In the genomic region with DNA sequence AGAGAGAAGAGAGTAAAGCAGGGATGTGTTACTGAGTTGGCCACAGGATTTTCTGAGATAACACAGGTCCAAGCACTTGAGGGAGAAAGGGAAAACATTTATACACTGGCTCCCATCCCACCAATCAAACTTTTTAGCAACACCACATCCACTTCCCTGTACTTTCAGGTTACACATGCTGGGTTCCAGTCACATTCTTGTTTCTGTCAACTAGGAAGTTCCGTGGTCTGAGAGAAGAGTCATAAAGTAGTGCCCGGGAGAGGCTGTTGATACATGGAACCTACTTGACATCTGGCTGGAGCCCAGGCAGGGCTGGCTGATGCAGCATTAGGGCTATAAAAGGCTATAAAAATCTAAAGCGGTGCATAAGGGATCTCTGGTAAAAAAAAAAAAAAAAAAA, we compare ENCODE assay signal across 1 cellular context.
TF ChIP-seq lines count a peak whose summit lies in the region.

No MANE protein-coding gene starts in this region.

TF ChIP-seq in H1, 55 proteins besides CTCF, POLR2A, EP300 and RAD21:
- no peak for TF ChIP-seq HDAC6 (IDR thresholded peaks at IDR 0.05; ENCODE audit: low read depth, low read length)
- no peak for TF ChIP-seq RNF2 (IDR thresholded peaks at IDR 0.05; ENCODE audit: borderline replicate concordance, low read depth, low read length, missing control alignments, poor library complexity, severe bottlenecking)
